ENCODE assay signal across 19 cellular contexts in genomic region chr1:27275686-27276085, GRCh38. TPM values are rescaled to one million over a fixed set of nuclear protein-coding genes. Genes with fewer than 3 reads are reported as not detected.
DNase-seq lines count a peak whose midpoint lies in the region; ATAC-seq and TF ChIP-seq lines count a peak whose summit lies in the region.
"Had no signal": no experiment of that assay in that cellular context is flagged by ENCODE, and none has a peak within 500 bp of the region (broad histone marks: within the 10 kb centered on the region; RNA-seq: fewer than 3 reads in every experiment).

No MANE protein-coding gene starts in this region.

- intact Hi-C loops in spleen (cut with DNase I; ENCODE audit: low total_unique reads) = no loop called here
- intact Hi-C loops in activated CD8-positive, alpha-beta T cell treated with anti-CD3 and anti-CD28 coated beads for 36 hours (cut with micrococcal nuclease) = no loop called here

- no peak for TF ChIP-seq POLR2A in spleen (IDR thresholded peaks at IDR 0.05)

- H3K9me3 ChIP-seq in spleen = peaks cover 0 to 17% (median 7%) of the 10 kb centered on the region in 8 donors
- H3K9me3 ChIP-seq: SK-N-SH had no signal

- POLR2A ChIA-PET in activated CD8-positive, alpha-beta T cell treated with anti-CD3 and anti-CD28 coated beads for 36 hours (lab: Charles Lee) = no interaction called here

- H3K27me3 ChIP-seq in HL-60 (ENCODE audit: insufficient read depth, poor library complexity, severe bottlenecking) = no peaks in the 10 kb centered on the region
- H3K27me3 ChIP-seq in spleen (replicated peaks in 1 of 7) = no peaks in the 10 kb centered on the region

- CTCF ChIA-PET in activated CD8-positive, alpha-beta T cell treated with anti-CD3 and anti-CD28 coated beads for 36 hours (lab: Charles Lee) = no interaction called here

- H3K27me3 Mint-ChIP-seq in activated CD8-positive, alpha-beta T cell treated with anti-CD3 and anti-CD28 coated beads for 36 hours = no peaks in the 10 kb centered on the region
- H3K27me3 Mint-ChIP-seq: IgD-negative memory B cell had no signal

- H3K27ac Mint-ChIP-seq in activated CD8-positive, alpha-beta T cell treated with anti-CD3 and anti-CD28 coated beads for 36 hours = no peak overlapping the region
- H3K27ac Mint-ChIP-seq in stimulated activated effector memory CD8-positive, alpha-beta T cell treated with anti-CD3 and anti-CD28 coated beads, Interleukin-12 subunit alpha, Interleukin-12 subunit beta, amount 100 ng/mL, for 72 hours = no peak overlapping the region
- H3K27ac Mint-ChIP-seq: IgD-negative memory B cell; T-helper 1 cell treated with Interleukin-12 subunit alpha and Interleukin-12 subunit beta and Interleukin-4 antibody, amounts not matched to agents 30 μg/mL and 1 μg/mL, for 36 hours had no signal

- H3K27ac ChIP-seq in HL-60 (replicated peaks) (no peak overlapping the region), spleen (peak overlapping the region in 7 of 8 donors; percentile 15 to 80 (median 64))
- H3K27ac ChIP-seq: C4-2B, GM23248 had no signal

- peaks cover 0 to 40% (median 0%) of the 10 kb centered on the region in 6 donors for H3K36me3 ChIP-seq in spleen

- 34 to 61% (median 45%) methylated on average over 3 of the region's 3 CpGs for WGBS in spleen, 5 donors

- peaks cover 4% of the 10 kb centered on the region for H3K9me3 Mint-ChIP-seq in activated CD8-positive, alpha-beta T cell treated with anti-CD3 and anti-CD28 coated beads for 36 hours
- no peaks in the 10 kb centered on the region for H3K9me3 Mint-ChIP-seq in stimulated activated effector memory CD8-positive, alpha-beta T cell treated with anti-CD3 and anti-CD28 coated beads, Interleukin-12 subunit alpha, Interleukin-12 subunit beta, amount 100 ng/mL, for 72 hours

- DNase-seq in HL-60 (ENCODE audit: low read depth in 1 of 2, low spot score in 1 of 2) (peak; percentile 49 to 51), NOMO-1 (lab: John Stamatoyannopoulos, UW; ENCODE audit: unreplicated experiment in 2 of 2) (peak; percentile 64 to 75), SKM-1 (lab: John Stamatoyannopoulos, UW; ENCODE audit: unreplicated experiment) (peak; percentile 62), spleen (no peak), KBM-7 (no peak)
- no peak for DNase-seq in activated CD8-positive, alpha-beta T cell treated with anti-CD3 and anti-CD28 coated beads for 36 hours
- no peak for DNase-seq in stimulated activated effector memory CD8-positive, alpha-beta T cell treated with anti-CD3 and anti-CD28 coated beads, Interleukin-12 subunit alpha, Interleukin-12 subunit beta, amount 100 ng/mL, for 72 hours (ENCODE audit: low spot score in 2 of 2)
- DNase-seq: DND-41, GM23248, HCEC 1CT, NCI-H1436, NCI-H2029, NCI-H2171, NCI-H526, Right ventricle myocardium superior, SK-N-SH had no signal

- H3K4me3 ChIP-seq in HL-60 (replicated peaks; ENCODE audit: insufficient read depth, low read length) (no peak overlapping the region), spleen (no peak overlapping the region)
- H3K4me3 ChIP-seq: GM23248 had no signal

- in situ Hi-C loops in KBM-7 (cut with MboI; ENCODE audit: low pct_unique_long_range_greater_than_20kb, low sequenced_read_pairs) = no loop called here

- H3K4me1 Mint-ChIP-seq in activated CD8-positive, alpha-beta T cell treated with anti-CD3 and anti-CD28 coated beads for 36 hours (ENCODE audit: low read depth) = peaks cover 11% of the 10 kb centered on the region
- peaks cover 14% of the 10 kb centered on the region for H3K4me1 Mint-ChIP-seq in stimulated activated effector memory CD8-positive, alpha-beta T cell treated with anti-CD3 and anti-CD28 coated beads, Interleukin-12 subunit alpha, Interleukin-12 subunit beta, amount 100 ng/mL, for 72 hours

- H3K36me3 Mint-ChIP-seq in activated CD8-positive, alpha-beta T cell treated with anti-CD3 and anti-CD28 coated beads for 36 hours (ENCODE audit: low read depth) = peaks cover 24% of the 10 kb centered on the region
- peaks cover 19% of the 10 kb centered on the region for H3K36me3 Mint-ChIP-seq in stimulated activated effector memory CD8-positive, alpha-beta T cell treated with anti-CD3 and anti-CD28 coated beads, Interleukin-12 subunit alpha, Interleukin-12 subunit beta, amount 100 ng/mL, for 72 hours

- H3K4me1 ChIP-seq in spleen = peaks cover 0 to 35% (median 2%) of the 10 kb centered on the region in 6 donors

- ATAC-seq in activated CD8-positive, alpha-beta T cell treated with anti-CD3 and anti-CD28 coated beads for 36 hours = no peak
- no peak for ATAC-seq in stimulated activated effector memory CD8-positive, alpha-beta T cell treated with anti-CD3 and anti-CD28 coated beads, Interleukin-12 subunit alpha, Interleukin-12 subunit beta, amount 100 ng/mL, for 72 hours

- TF ChIP-seq CTCF in HL-60 (IDR thresholded peaks at IDR 0.05; ENCODE audit: insufficient read depth, low read length) (no peak), spleen (IDR thresholded peaks at IDR 0.05 in 8 of 11, conservative IDR thresholded peaks at IDR 0.05 in 3 of 11) (no peak)
- no peak for TF ChIP-seq CTCF in activated CD8-positive, alpha-beta T cell treated with anti-CD3 and anti-CD28 coated beads for 36 hours (IDR thresholded peaks at IDR 0.05)

- no peak overlapping the region for H3K4me3 Mint-ChIP-seq in activated CD8-positive, alpha-beta T cell treated with anti-CD3 and anti-CD28 coated beads for 36 hours
- no peak overlapping the region for H3K4me3 Mint-ChIP-seq in stimulated activated effector memory CD8-positive, alpha-beta T cell treated with anti-CD3 and anti-CD28 coated beads, Interleukin-12 subunit alpha, Interleukin-12 subunit beta, amount 100 ng/mL, for 72 hours
- H3K4me3 Mint-ChIP-seq: IgD-negative memory B cell; T-helper 1 cell treated with Interleukin-12 subunit alpha and Interleukin-12 subunit beta and Interleukin-4 antibody, amounts not matched to agents 30 μg/mL and 1 μg/mL, for 36 hours had no signal

RNA-seq across cellular contexts. Expression of gene WDTC1, which starts 41.3 kb away (rescaled TPM):
- total RNA-seq in spleen = 10 to 100 TPM; 43.4 to 56.5 (median 49.4) TPM
- 10 to 100 TPM in 1 of 3 donors, 1 to 10 TPM in 2; 7.7 to 21.1 (median 8.5) TPM for polyA plus RNA-seq in spleen
- total RNA-seq in activated CD8-positive, alpha-beta T cell treated with anti-CD3 and anti-CD28 coated beads for 36 hours = 10 to 100 TPM; 18.0 to 19.0 TPM

RNA-seq across cellular contexts. Expression of gene TMEM222, which starts 46.3 kb away (rescaled TPM):
- total RNA-seq in spleen = 10 to 100 TPM; 25.4 to 33.2 (median 31.6) TPM
- 10 to 100 TPM; 31.4 to 38.9 (median 34.1) TPM for polyA plus RNA-seq in spleen
- 10 to 100 TPM; 22.0 to 25.4 TPM for total RNA-seq in activated CD8-positive, alpha-beta T cell treated with anti-CD3 and anti-CD28 coated beads for 36 hours

Comparison
In these comparisons a context has a peak if more than half of its experiments do, and no peak if none do; other contexts are left out.
1. DNase-seq: peak in HL-60 (2 of 2), NOMO-1 (2 of 2) and SKM-1 (single experiment); none in spleen (single experiment), KBM-7 (single experiment), activated CD8-positive, alpha-beta T cell treated with anti-CD3 and anti-CD28 coated beads for 36 hours (single experiment) and stimulated activated effector memory CD8-positive, alpha-beta T cell treated with anti-CD3 and anti-CD28 coated beads, Interleukin-12 subunit alpha, Interleukin-12 subunit beta, amount 100 ng/mL, for 72 hours (0 of 2).